In genomic region chr14:81245771-81246170, GRCh38 we compare ENCODE assay signal across 23 cellular contexts.
"Had no signal": no experiment of that assay in that cellular context is flagged by ENCODE, and none has a peak within 500 bp of the region (broad histone marks: within the 10 kb centered on the region; RNA-seq: fewer than 3 reads in every experiment).

No MANE protein-coding gene starts in this region.

- H3K27me3 ChIP-seq: body of pancreas, cardiac muscle cell, gastrocnemius medialis, left lung, uterus had no signal

- ATAC-seq: body of pancreas, left lung had no signal

- H3K9me3 ChIP-seq: body of pancreas, gastrocnemius medialis, uterus had no signal

- H3K4me3 Mint-ChIP-seq: activated CD4-positive, alpha-beta memory T cell treated with anti-CD3 and anti-CD28 coated beads for 36 hours; activated naive CD4-positive, alpha-beta T cell treated with anti-CD3 and anti-CD28 coated beads for 36 hours; activated naive CD8-positive, alpha-beta T cell treated with anti-CD3 and anti-CD28 coated beads, Interleukin-2, amount 50 U/mL, for 24 hours; activated T-cell treated with anti-CD3 and anti-CD28 coated beads, Interleukin-2, amount 50 U/mL, for 72 hours; natural killer cell; stimulated activated naive CD8-positive, alpha-beta T cell treated with anti-CD3 and anti-CD28 coated beads, Interleukin-15, Interleukin-2, amounts not matched to agents 100 ng/mL and 50 ng/mL, for 24 hours had no signal

- H3K36me3 ChIP-seq: cardiac muscle cell, gastrocnemius medialis, left lung, uterus had no signal

- H3K4me3 ChIP-seq: body of pancreas, cardiac muscle cell, gastrocnemius medialis, left lung, lung, uterus had no signal

- H3K4me1 Mint-ChIP-seq: activated naive CD8-positive, alpha-beta T cell treated with anti-CD3 and anti-CD28 coated beads, Interleukin-2, amount 50 U/mL, for 24 hours had no signal

- H3K27ac Mint-ChIP-seq: activated CD4-positive, alpha-beta memory T cell treated with anti-CD3 and anti-CD28 coated beads for 36 hours; activated naive CD4-positive, alpha-beta T cell treated with anti-CD3 and anti-CD28 coated beads for 36 hours; activated naive CD8-positive, alpha-beta T cell treated with anti-CD3 and anti-CD28 coated beads, Interleukin-2, amount 50 U/mL, for 24 hours; activated T-cell treated with anti-CD3 and anti-CD28 coated beads, Interleukin-2, amount 50 U/mL, for 72 hours; natural killer cell; progenitor cell of endocrine pancreas; stimulated activated naive CD8-positive, alpha-beta T cell treated with anti-CD3 and anti-CD28 coated beads, Interleukin-15, Interleukin-2, amounts not matched to agents 100 ng/mL and 50 ng/mL, for 24 hours had no signal

- H3K27ac ChIP-seq: body of pancreas, cardiac muscle cell, gastrocnemius medialis, left lung, uterus had no signal

- H3K4me1 ChIP-seq: body of pancreas, gastrocnemius medialis, left lung, uterus had no signal

- DNase-seq: activated CD4-positive, alpha-beta memory T cell treated with anti-CD3 and anti-CD28 coated beads for 36 hours; activated CD4-positive, alpha-beta T cell treated with anti-CD3 and anti-CD28 coated beads for 48 hours; activated effector memory CD4-positive, alpha-beta T cell treated with Interleukin-2 at 50 U/mL for 16 hours; activated naive CD4-positive, alpha-beta T cell treated with anti-CD3 and anti-CD28 coated beads for 36 hours; activated naive CD8-positive, alpha-beta T cell treated with anti-CD3 and anti-CD28 coated beads, Interleukin-2, amount 50 U/mL, for 24 hours; anterior cingulate cortex; body of pancreas; cortex of kidney; erythroblast; gastrocnemius medialis; hippocampal formation; kidney glomerular epithelial cell; left lung; natural killer cell; retina; stimulated activated CD4-positive, alpha-beta T cell treated with anti-CD3 and anti-CD28 coated beads, Interleukin-4, amount 100 ng/mL, for 24 hours; trophoblast cell; uterus had no signal
